8 cellular contexts compared by ENCODE assay signal in genomic region chr12:124551268-124552144, GRCh38. TPM values are rescaled to one million over a fixed set of nuclear protein-coding genes. Genes with fewer than 3 reads are reported as not detected.
DNase-seq lines count a peak whose midpoint lies in the region; ATAC-seq and TF ChIP-seq lines count a peak whose summit lies in the region.

No MANE protein-coding gene starts in this region.

- H3K36me3 ChIP-seq in BE2C (no peaks in the 10 kb centered on the region), Peyer's patch (no peaks in the 10 kb centered on the region), trophoblast cell (ENCODE audit: control insufficient read depth in 1 of 2, insufficient read depth in 2 of 2, low read length in 2 of 2) (peaks cover 6 to 9% of the 10 kb centered on the region in 2 experiments)

- peak; percentile 85 for TF ChIP-seq EP300 in Ishikawa (IDR thresholded peaks at IDR 0.05; ENCODE audit: borderline replicate concordance)

- H3K18ac ChIP-seq in trophoblast cell (ENCODE audit: low read length) = peak overlapping the region; percentile 72

- H3K9me3 ChIP-seq in BE2C = no peaks in the 10 kb centered on the region
- H3K9me3 ChIP-seq in Peyer's patch = no peaks in the 10 kb centered on the region
- H3K9me3 ChIP-seq in trophoblast cell (ENCODE audit: insufficient read depth, low read depth, low read length) = no peaks in the 10 kb centered on the region

- H2BK12ac ChIP-seq in trophoblast cell (ENCODE audit: low read length) = peak overlapping the region; percentile 88

- H2AFZ ChIP-seq in trophoblast cell (ENCODE audit: insufficient read depth, low read length, poor library complexity) = no peak overlapping the region

- TF ChIP-seq RAD21 in Ishikawa (IDR thresholded peaks at IDR 0.05; ENCODE audit: low read depth) = no peak; the same call in 1 of the 2 replicates

- H3K4me3 ChIP-seq in BE2C (ENCODE audit: low read depth, low read length) = no peak overlapping the region
- no peak overlapping the region for H3K4me3 ChIP-seq in Peyer's patch
- no peak overlapping the region for H3K4me3 ChIP-seq in trophoblast cell (ENCODE audit: low read depth, low read length)

- peak overlapping the region; percentile 66 for H3K4ac ChIP-seq in trophoblast cell (ENCODE audit: low read depth, low read length)

- peak overlapping the region; percentile 59 for H2BK5ac ChIP-seq in trophoblast cell (ENCODE audit: low read depth, low read length, poor library complexity)

- no peak overlapping the region for H3K9ac ChIP-seq in trophoblast cell (ENCODE audit: low read length)

- ATAC-seq in GM19452 (IDR thresholded peaks at IDR 0.05; ENCODE audit: unreplicated experiment) (no peak), GM21367 (IDR thresholded peaks at IDR 0.05; ENCODE audit: unreplicated experiment) (no peak)

- H3K79me2 ChIP-seq in trophoblast cell (ENCODE audit: control insufficient read depth, insufficient read depth, low read length, poor library complexity) = peaks cover 51% of the 10 kb centered on the region

- H4K12ac ChIP-seq in trophoblast cell (ENCODE audit: low read depth, low read length) = peak overlapping the region; percentile 36

- no peak for TF ChIP-seq POLR2A in Peyer's patch (IDR thresholded peaks at IDR 0.05)

- H2AK5ac ChIP-seq in trophoblast cell (ENCODE audit: low read length) = peak overlapping the region; percentile 56

- peak overlapping the region; percentile 33 for H3K4me2 ChIP-seq in trophoblast cell (ENCODE audit: low read length)

- peak overlapping the region; percentile 70 for H4K91ac ChIP-seq in trophoblast cell (ENCODE audit: low read depth, low read length)

- DNase-seq in BE2C (no peak), Peyer's patch (peak; percentile 48 to 69 (median 65)), fibroblast of peridontal ligament (ENCODE audit: extremely low read depth) (peak; percentile 44), trophoblast cell (peak; percentile 36 to 52)
- DNase-seq in activated CD4-positive, alpha-beta T cell treated with anti-CD3 and anti-CD28 coated beads for 1 hour = no peak

- no peak overlapping the region for H3K23ac ChIP-seq in trophoblast cell (ENCODE audit: low read length)

- peak overlapping the region; percentile 65 for H2BK120ac ChIP-seq in trophoblast cell (ENCODE audit: insufficient read depth, low read length, poor library complexity)

- H3K27me3 ChIP-seq in BE2C (no peaks in the 10 kb centered on the region), Peyer's patch (no peaks in the 10 kb centered on the region), trophoblast cell (ENCODE audit: insufficient read depth, low read length) (no peaks in the 10 kb centered on the region)

- H3K4me1 ChIP-seq in BE2C (peaks cover 30% of the 10 kb centered on the region), Peyer's patch (peaks cover 0 to 65% (median 14%) of the 10 kb centered on the region in 4 donors), trophoblast cell (ENCODE audit: control insufficient read depth in 1 of 2, insufficient read depth in 2 of 2, low read length in 2 of 2) (peaks cover 14 to 26% of the 10 kb centered on the region in 2 experiments)

- TF ChIP-seq CTCF in BE2C (IDR thresholded peaks at IDR 0.05; ENCODE audit: low read depth, low read length) (peak; percentile 4; the same call in 1 of the 2 replicates), Peyer's patch (IDR thresholded peaks at IDR 0.05) (no peak)

- no peak overlapping the region for H4K8ac ChIP-seq in trophoblast cell (ENCODE audit: low read depth, low read length)

- no CpG with 5 or more reads among the region's 25 CpGs for WGBS in trophoblast cell (ENCODE audit: extremely low coverage, insufficient coverage, insufficient read length)

- H3K27ac ChIP-seq in Peyer's patch (peak overlapping the region in 3 of 4 donors; percentile 15 to 61 (median 57)), trophoblast cell (ENCODE audit: low read depth, low read length) (peak overlapping the region; percentile 74)

- H3K14ac ChIP-seq in trophoblast cell (ENCODE audit: low read length) = peak overlapping the region; percentile 52

- peaks cover 11% of the 10 kb centered on the region for H3K79me1 ChIP-seq in trophoblast cell (ENCODE audit: low read length)

TF ChIP-seq in Ishikawa, 13 proteins besides CTCF, POLR2A, EP300 and RAD21:
- TF ChIP-seq TEAD4 (IDR thresholded peaks at IDR 0.05) = peak; percentile 81
- no peak for TF ChIP-seq CREB1 (IDR thresholded peaks at IDR 0.05; ENCODE audit: low read depth)
- TF ChIP-seq USF1 (IDR thresholded peaks at IDR 0.05) = 0 out of 2 replicates have a peak, but pooled peaks have one; percentile 9
- peak; percentile 83 for TF ChIP-seq NFIC (IDR thresholded peaks at IDR 0.05)
- peak; percentile 92 for TF ChIP-seq TCF12 (IDR thresholded peaks at IDR 0.05; ENCODE audit: low read depth)
- peak; percentile 62 for TF ChIP-seq MAX (IDR thresholded peaks at IDR 0.05)
- no peak for TF ChIP-seq TAF1 (IDR thresholded peaks at IDR 0.05; ENCODE audit: low read depth)
- TF ChIP-seq ZBTB7A (IDR thresholded peaks at IDR 0.05; ENCODE audit: low read depth) = peak; percentile 90; the same call in 1 of the 2 replicates
- TF ChIP-seq CEBPB (IDR thresholded peaks at IDR 0.05) = peak; percentile 4; the same call in 1 of the 2 replicates
- TF ChIP-seq YY1 (IDR thresholded peaks at IDR 0.05; ENCODE audit: low read depth) = no peak
- TF ChIP-seq FOXM1 (IDR thresholded peaks at IDR 0.05; ENCODE audit: borderline replicate concordance, low read depth) = peak; percentile 64; the same call in 1 of the 2 replicates
- no peak for TF ChIP-seq REST (IDR thresholded peaks at IDR 0.05; ENCODE audit: low read depth)
- TF ChIP-seq EGR1 (IDR thresholded peaks at IDR 0.05) = no peak

RNA-seq across cellular contexts. Expression of gene NCOR2, which starts 15.9 kb away (rescaled TPM):
- polyA plus RNA-seq in BE2C (2012; ENCODE audit: insufficient read depth, insufficient read length, low read depth) = 138 TPM
- total RNA-seq in Peyer's patch = 100 to 1,000 TPM; 105 to 330 (median 148) TPM
- 147 and 153 TPM in 2 replicates for polyA plus RNA-seq in trophoblast cell (2013)

Comparison
In these comparisons a context has a peak if more than half of its experiments do, and no peak if none do; other contexts are left out.
1. DNase-seq: peak in Peyer's patch (3 of 3), fibroblast of peridontal ligament (single experiment) and trophoblast cell (2 of 2); none in BE2C (single experiment) and activated CD4-positive, alpha-beta T cell treated with anti-CD3 and anti-CD28 coated beads for 1 hour (single experiment).